In genomic region chr1:116772648-116773045, GRCh38 we compare ENCODE assay signal across 14 cellular contexts. TPM values are rescaled to one million over a fixed set of nuclear protein-coding genes. Genes with fewer than 3 reads are reported as not detected.
DNase-seq lines count a peak whose midpoint lies in the region; ATAC-seq lines count a peak whose summit lies in the region.
"Had no signal": no experiment of that assay in that cellular context is flagged by ENCODE, and none has a peak within 500 bp of the region (broad histone marks: within the 10 kb centered on the region; RNA-seq: fewer than 3 reads in every experiment).

No MANE protein-coding gene starts in this region.

- H3K9me3 Mint-ChIP-seq in activated T-cell treated with anti-CD3 and anti-CD28 coated beads, Interleukin-2, amount 50 U/mL, for 24 hours = peaks cover 6% of the 10 kb centered on the region
- H3K9me3 Mint-ChIP-seq in activated T-cell treated with anti-CD3 and anti-CD28 coated beads, Interleukin-2, amount 50 U/mL, for 72 hours = peaks cover 3 to 4% of the 10 kb centered on the region in 2 donors
- no peaks in the 10 kb centered on the region for H3K9me3 Mint-ChIP-seq in stimulated activated effector memory CD8-positive, alpha-beta T cell treated with anti-CD3 and anti-CD28 coated beads, Interleukin-12 subunit alpha, Interleukin-12 subunit beta, amount 100 ng/mL, for 72 hours

- H3K36me3 Mint-ChIP-seq in activated T-cell treated with anti-CD3 and anti-CD28 coated beads, Interleukin-2, amount 50 U/mL, for 24 hours (ENCODE audit: low read depth) = peaks cover 86% of the 10 kb centered on the region
- peaks cover 21 to 50% of the 10 kb centered on the region in 2 donors for H3K36me3 Mint-ChIP-seq in activated T-cell treated with anti-CD3 and anti-CD28 coated beads, Interleukin-2, amount 50 U/mL, for 72 hours (ENCODE audit: insufficient read depth in 2 of 2)
- peaks cover 92% of the 10 kb centered on the region for H3K36me3 Mint-ChIP-seq in stimulated activated effector memory CD8-positive, alpha-beta T cell treated with anti-CD3 and anti-CD28 coated beads, Interleukin-12 subunit alpha, Interleukin-12 subunit beta, amount 100 ng/mL, for 72 hours

- H3K27ac Mint-ChIP-seq in activated T-cell treated with anti-CD3 and anti-CD28 coated beads, Interleukin-2, amount 50 U/mL, for 24 hours = peak overlapping the region; percentile 100
- peak overlapping the region; percentile 99 for H3K27ac Mint-ChIP-seq in activated T-cell treated with anti-CD3 and anti-CD28 coated beads, Interleukin-2, amount 50 U/mL, for 72 hours
- H3K27ac Mint-ChIP-seq in stimulated activated effector memory CD8-positive, alpha-beta T cell treated with anti-CD3 and anti-CD28 coated beads, Interleukin-12 subunit alpha, Interleukin-12 subunit beta, amount 100 ng/mL, for 72 hours = peak overlapping the region; percentile 99

- H3K27me3 Mint-ChIP-seq in activated T-cell treated with anti-CD3 and anti-CD28 coated beads, Interleukin-2, amount 50 U/mL, for 24 hours = no peaks in the 10 kb centered on the region
- H3K27me3 Mint-ChIP-seq in activated T-cell treated with anti-CD3 and anti-CD28 coated beads, Interleukin-2, amount 50 U/mL, for 72 hours (ENCODE audit: low read depth) = no peaks in the 10 kb centered on the region

- H3K4me3 Mint-ChIP-seq in activated T-cell treated with anti-CD3 and anti-CD28 coated beads, Interleukin-2, amount 50 U/mL, for 24 hours = peak overlapping the region; percentile 94
- peak overlapping the region; percentile 98 to 99 for H3K4me3 Mint-ChIP-seq in activated T-cell treated with anti-CD3 and anti-CD28 coated beads, Interleukin-2, amount 50 U/mL, for 72 hours
- H3K4me3 Mint-ChIP-seq in stimulated activated effector memory CD8-positive, alpha-beta T cell treated with anti-CD3 and anti-CD28 coated beads, Interleukin-12 subunit alpha, Interleukin-12 subunit beta, amount 100 ng/mL, for 72 hours = peak overlapping the region; percentile 93
- H3K4me3 Mint-ChIP-seq: neural crest cell had no signal

- peaks cover 83% of the 10 kb centered on the region for H3K4me1 Mint-ChIP-seq in activated T-cell treated with anti-CD3 and anti-CD28 coated beads, Interleukin-2, amount 50 U/mL, for 24 hours (ENCODE audit: low read depth)
- H3K4me1 Mint-ChIP-seq in activated T-cell treated with anti-CD3 and anti-CD28 coated beads, Interleukin-2, amount 50 U/mL, for 72 hours (ENCODE audit: low read depth) = peaks cover 80% of the 10 kb centered on the region
- H3K4me1 Mint-ChIP-seq in stimulated activated effector memory CD8-positive, alpha-beta T cell treated with anti-CD3 and anti-CD28 coated beads, Interleukin-12 subunit alpha, Interleukin-12 subunit beta, amount 100 ng/mL, for 72 hours = peaks cover 67% of the 10 kb centered on the region

- no peak for DNase-seq in activated T-cell treated with anti-CD3 and anti-CD28 coated beads, Interleukin-2, amount 50 U/mL, for 24 hours
- DNase-seq in activated T-cell treated with anti-CD3 and anti-CD28 coated beads for 4 hours = no peak
- DNase-seq in activated T-cell treated with anti-CD3 and anti-CD28 coated beads, Interleukin-2, amount 50 U/mL, for 72 hours = peak; percentile 47 to 55
- DNase-seq in stimulated activated effector memory CD8-positive, alpha-beta T cell treated with anti-CD3 and anti-CD28 coated beads, Interleukin-12 subunit alpha, Interleukin-12 subunit beta, amount 100 ng/mL, for 72 hours (ENCODE audit: low spot score in 2 of 2) = peak in 1 of 2 donors; percentile 49
- DNase-seq in NCI-H1436 (lab: John Stamatoyannopoulos, UW) = no peak
- DNase-seq in NK-92 (lab: John Stamatoyannopoulos, UW; ENCODE audit: unreplicated experiment) = no peak
- DNase-seq: GDM1, KBM-7, NCI-H2081 treated with DMSO at 0.1 percent for 48 hours had no signal

- ATAC-seq in activated T-cell treated with anti-CD3 and anti-CD28 coated beads, Interleukin-2, amount 50 U/mL, for 72 hours (replicated peaks in 1 of 2) = peak; percentile 26 to 29
- peak; percentile 55 for ATAC-seq in esophagus mucosa
- ATAC-seq in stimulated activated effector memory CD8-positive, alpha-beta T cell treated with anti-CD3 and anti-CD28 coated beads, Interleukin-12 subunit alpha, Interleukin-12 subunit beta, amount 100 ng/mL, for 72 hours = peak; percentile 44
- no peak for ATAC-seq in HG02588 (IDR thresholded peaks at IDR 0.05; ENCODE audit: unreplicated experiment)
- ATAC-seq: gastroesophageal sphincter had no signal

RNA-seq across cellular contexts. Expression of gene CD2, which starts 18.4 kb away (rescaled TPM):
- total RNA-seq in activated T-cell treated with anti-CD3 and anti-CD28 coated beads, Interleukin-2, amount 50 U/mL, for 72 hours = 100 to 1,000 TPM; 232 to 298 TPM
- total RNA-seq in esophagus mucosa = 1.3 TPM
- total RNA-seq: chondrocyte, neural crest cell had no signal

Comparison
In these comparisons a context has a peak if more than half of its experiments do, and no peak if none do; other contexts are left out.
1. DNase-seq: peak in activated T-cell treated with anti-CD3 and anti-CD28 coated beads, Interleukin-2, amount 50 U/mL, for 72 hours (2 of 2); none in activated T-cell treated with anti-CD3 and anti-CD28 coated beads, Interleukin-2, amount 50 U/mL, for 24 hours (single experiment), activated T-cell treated with anti-CD3 and anti-CD28 coated beads for 4 hours (single experiment), NCI-H1436 (single experiment) and NK-92 (single experiment).
2. RNA of gene CD2, which starts 18.4 kb away (total RNA-seq): 232 to 298 TPM in activated T-cell treated with anti-CD3 and anti-CD28 coated beads, Interleukin-2, amount 50 U/mL, for 72 hours; 1.3 TPM in esophagus mucosa (single experiment); every median in the first group is over 100 times any median in the second.
3. Peak in every context shown above with its lines, with median percentiles within 50 percentile points of each other: H3K27ac Mint-ChIP-seq and H3K4me3 Mint-ChIP-seq.